ENCODE assay signal across 10 cellular contexts in genomic region chr19:18351544-18351943, GRCh38. TPM values are rescaled to one million over a fixed set of nuclear protein-coding genes. Genes with fewer than 3 reads are reported as not detected.
"Had no signal": no experiment of that assay in that cellular context is flagged by ENCODE, and none has a peak within 500 bp of the region (broad histone marks: within the 10 kb centered on the region; RNA-seq: fewer than 3 reads in every experiment).

No MANE protein-coding gene starts in this region.

- H3K27ac ChIP-seq: GM23248, KMS-11 had no signal

- ATAC-seq: HCT116 had no signal

- H3K4me1 ChIP-seq: HAP-1 had no signal

- FAIRE-seq: HTR-8/SVneo had no signal

- H2AFZ ChIP-seq: GM23248 had no signal

- DNase-seq: GM23248, GOT3, H7, IMR-90, KBM-7 had no signal

- H3K4me2 ChIP-seq: KMS-11 had no signal

- H3K9me3 ChIP-seq: HAP-1 had no signal

- H3K36me3 ChIP-seq: HAP-1 had no signal

- H3K4me3 ChIP-seq: GM23248, HAP-1 had no signal

- H3K9ac ChIP-seq: GM23248, KMS-11 had no signal

RNA-seq across cellular contexts. Expression of gene LRRC25, which starts 45.9 kb away (rescaled TPM):
- total RNA-seq: GM23248, HT-29, IMR-90 had no signal
- polyA plus RNA-seq: GM23248 had no signal
